10 cellular contexts compared by ENCODE assay signal in the genomic region with DNA sequence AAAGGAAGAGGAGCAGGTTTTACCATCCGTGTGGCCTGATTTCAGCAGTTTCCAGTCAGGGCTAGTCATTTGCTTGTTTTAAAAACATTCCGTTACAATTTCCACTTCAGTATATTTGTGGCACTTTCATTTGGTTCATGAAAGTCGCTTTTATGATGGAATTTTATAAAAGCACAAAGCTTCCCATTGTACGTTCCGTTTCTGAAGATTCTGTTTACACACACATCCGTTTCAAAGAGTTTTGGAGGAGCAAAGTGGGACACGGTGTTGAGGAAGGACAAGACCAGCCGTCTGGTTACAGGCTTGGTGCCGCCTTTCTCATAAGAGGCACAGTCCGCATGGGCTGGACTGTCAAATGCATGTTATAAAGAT.
DNase-seq lines count a peak whose midpoint lies in the region; ATAC-seq and TF ChIP-seq lines count a peak whose summit lies in the region.
"Had no signal": no experiment of that assay in that cellular context is flagged by ENCODE, and none has a peak within 500 bp of the region (broad histone marks: within the 10 kb centered on the region; RNA-seq: fewer than 3 reads in every experiment).

No MANE protein-coding gene starts in this region.

- no peaks in the 10 kb centered on the region for H3K27me3 Mint-ChIP-seq in CD8-positive, alpha-beta T cell (ENCODE audit: low read depth)

- intact Hi-C loops in CD8-positive, alpha-beta T cell (cut with DNase I, micrococcal nuclease), result loop anchor here (5.0 to 10.0 kb wide), 3 partner anchors 258 to 1488 kb away; partner anchors contain the start of genes MORN1 (in 1 of the 2) and RER1 (in 1 of the 2)
- intact Hi-C loops in psoas muscle (cut with DNase I), result no loop called here

- peak overlapping the region; percentile 57 for H3K27ac Mint-ChIP-seq in CD8-positive, alpha-beta T cell

- DNase-seq in CD8-positive, alpha-beta T cell, result no peak
- DNase-seq in SK-MEL-5 (ENCODE audit: low read depth, low spot score) (peak; percentile 73), hepatocyte (ENCODE audit: low spot score) (no peak), psoas muscle (no peak), SW480 (ENCODE audit: low spot score) (no peak), GF-D8 (lab: John Stamatoyannopoulos, UW) (no peak), AML-193 (lab: John Stamatoyannopoulos, UW) (no peak)
- DNase-seq in activated CD4-positive, alpha-beta T cell treated with anti-CD3 and anti-CD28 coated beads for 48 hours, result no peak
- DNase-seq: NCI-H1105, NCI-H69 had no signal

- no peaks in the 10 kb centered on the region for H3K36me3 ChIP-seq in CD8-positive, alpha-beta T cell (ENCODE audit: insufficient read depth, low read length)
- H3K36me3 ChIP-seq in hepatocyte (replicated peaks; ENCODE audit: insufficient read depth, low read depth), result no peaks in the 10 kb centered on the region
- H3K36me3 ChIP-seq in psoas muscle (ENCODE audit: insufficient read depth in 1 of 2, low read depth in 1 of 2), result no peaks in the 10 kb centered on the region

- peak overlapping the region; percentile 81 for H3K4me2 ChIP-seq in hepatocyte

- in situ Hi-C loops in SK-MEL-5 (cut with HindIII; ENCODE audit: low pct_unique_long_range_greater_than_20kb, low sequenced_read_pairs), result no loop called here

- peaks cover 11% of the 10 kb centered on the region for H3K4me1 ChIP-seq in CD8-positive, alpha-beta T cell (ENCODE audit: insufficient read depth, low read length)
- H3K4me1 ChIP-seq in hepatocyte (ENCODE audit: insufficient read depth) (peaks cover 58% of the 10 kb centered on the region), psoas muscle (peaks cover 6% of the 10 kb centered on the region)

- peaks cover 10% of the 10 kb centered on the region for H3K36me3 Mint-ChIP-seq in CD8-positive, alpha-beta T cell

- H3K27ac ChIP-seq in CD8-positive, alpha-beta T cell (ENCODE audit: low read depth, low read length), result no peak overlapping the region
- peak overlapping the region; percentile 100 for H3K27ac ChIP-seq in hepatocyte
- peak overlapping the region; percentile 60 for H3K27ac ChIP-seq in psoas muscle

- H2AFZ ChIP-seq in hepatocyte, result no peak overlapping the region

- H4K20me1 ChIP-seq in hepatocyte (ENCODE audit: insufficient read depth, poor library complexity, severe bottlenecking), result no peaks in the 10 kb centered on the region

- peaks cover 32% of the 10 kb centered on the region for H3K4me1 Mint-ChIP-seq in CD8-positive, alpha-beta T cell (ENCODE audit: low read depth)

- WGBS in hepatocyte (ENCODE audit: low lambda C conversion rate, missing lambda C conversion rate), result 73% methylated on average over 10 of the region's 10 CpGs
- WGBS in psoas muscle, 3 donors, result 66 to 80% (median 69%) methylated on average over 10 of the region's 10 CpGs

- POLR2A ChIA-PET in CD8-positive, alpha-beta T cell (lab: Charles Lee), result no interaction called here

- CTCF ChIA-PET in CD8-positive, alpha-beta T cell (lab: Charles Lee), result interaction anchor here (2.1 kb wide), 1 partner anchor 40 kb away, joined by 8 read pairs; no protein-coding TSS in a partner anchor

- no peaks in the 10 kb centered on the region for H3K9me3 ChIP-seq in CD8-positive, alpha-beta T cell (ENCODE audit: low read length)
- H3K9me3 ChIP-seq in hepatocyte (ENCODE audit: low read depth) (no peaks in the 10 kb centered on the region), psoas muscle (no peaks in the 10 kb centered on the region)

- H3K4me3 ChIP-seq in CD8-positive, alpha-beta T cell (ENCODE audit: low read depth, low read length), result no peak overlapping the region
- H3K4me3 ChIP-seq in hepatocyte (no peak overlapping the region), psoas muscle (no peak overlapping the region)

- H3K9me3 Mint-ChIP-seq in CD8-positive, alpha-beta T cell, result no peaks in the 10 kb centered on the region

- no peak overlapping the region for H3K4me3 Mint-ChIP-seq in CD8-positive, alpha-beta T cell

- no peak for ATAC-seq in CD8-positive, alpha-beta T cell
- no peak for ATAC-seq in psoas muscle

- no peaks in the 10 kb centered on the region for H3K27me3 ChIP-seq in CD8-positive, alpha-beta T cell (ENCODE audit: insufficient read depth, low read length)
- H3K27me3 ChIP-seq in hepatocyte (no peaks in the 10 kb centered on the region), psoas muscle (ENCODE audit: insufficient read depth in 3 of 3, low read length in 2 of 3) (peaks cover 0 to 60% (median 35%) of the 10 kb centered on the region in 3 donors)

- H3K9me2 ChIP-seq in hepatocyte (replicated peaks; ENCODE audit: insufficient read depth), result no peaks in the 10 kb centered on the region

- H3K79me2 ChIP-seq in hepatocyte, result peaks cover 19% of the 10 kb centered on the region

- no peak for TF ChIP-seq CTCF in CD8-positive, alpha-beta T cell (IDR thresholded peaks at IDR 0.05)
- TF ChIP-seq CTCF in hepatocyte (IDR thresholded peaks at IDR 0.05; ENCODE audit: poor library complexity) (no peak), psoas muscle (IDR thresholded peaks at IDR 0.05) (no peak)

Comparison
In these comparisons a context has a peak if more than half of its experiments do, and no peak if none do; other contexts are left out.
1. intact Hi-C loops: an anchor here in CD8-positive, alpha-beta T cell (5.0 to 10.0 kb wide); none called in psoas muscle.